Comparison of ENCODE assay signal across 9 cellular contexts in genomic region chr19:2618611-2619010, GRCh38.
DNase-seq lines count a peak whose midpoint lies in the region; ATAC-seq, FAIRE-seq and TF ChIP-seq lines count a peak whose summit lies in the region.
"Had no signal": no experiment of that assay in that cellular context is flagged by ENCODE, and none has a peak within 500 bp of the region (broad histone marks: within the 10 kb centered on the region; RNA-seq: fewer than 3 reads in every experiment).

No MANE protein-coding gene starts in this region.

- TF ChIP-seq RAD21 in GM12878 (IDR thresholded peaks at IDR 0.05; ENCODE audit: insufficient read depth, low read depth, low read length), result no peak

- H3K4me1 ChIP-seq in GM12878 (ENCODE audit: control insufficient read depth, insufficient read depth, low read length), result peaks cover 62% of the 10 kb centered on the region

- CTCF ChIA-PET in GM12878 (lab: Yijun Ruan, JAX), result interaction anchor here (0.7 to 21.7 kb wide), 7 partner anchors 8 to 226 kb away, joined by 3 to 318 read pairs (median 4); partner anchors contain the start of gene GADD45B
- CTCF ChIA-PET in HEK293T (lab: Yijun Ruan, JAX), result no interaction called here

- no peaks in the 10 kb centered on the region for H3K27me3 ChIP-seq in GM12878 (replicated peaks in 1 of 2; ENCODE audit: control insufficient read depth in 2 of 2, insufficient read depth in 2 of 2, low read length in 1 of 2)

- SMC1A ChIA-PET in GM12878 (lab: Charles Lee; ENCODE audit: uncharacterized antibody, unreplicated experiment), result interaction anchor here (0.8 to 5.1 kb wide), 10 partner anchors 9 to 226 kb away, joined by 3 to 46 read pairs (median 5); partner anchors contain the start of gene GADD45B

- DNase-seq in HFFc6 (peak; percentile 29), T-helper 22 cell (ENCODE audit: low read depth) (peak; percentile 49), GM12878 (ENCODE audit: low read depth, low spot score) (no peak), osteocyte (ENCODE audit: extremely low spot score, unreplicated experiment) (no peak), NCI-H1694 treated with DMSO at 0.1 percent for 48 hours (lab: John Stamatoyannopoulos, UW) (no peak), ecto neural progenitor cell (ENCODE audit: low spot score) (no peak), foreskin melanocyte (no peak), HEK293T (ENCODE audit: extremely low spot score) (no peak)

- no peaks in the 10 kb centered on the region for H3K36me3 Mint-ChIP-seq in HFFc6 (ENCODE audit: low read depth)
- H3K36me3 Mint-ChIP-seq in osteocyte (ENCODE audit: unreplicated experiment), result no peaks in the 10 kb centered on the region

- POLR2A ChIA-PET in GM12878 (lab: Charles Lee) (interaction anchor here (0.5 to 5.3 kb wide), 11 partner anchors 9 to 520 kb away, joined by 3 to 38 read pairs (median 4); partner anchors contain the start of gene GADD45B), HEK293T (lab: Yijun Ruan, JAX) (interaction anchor here (4.2 kb wide), 1 partner anchor 142 kb away, joined by 23 read pairs; the partner anchor contains the start of gene GADD45B)

- peaks cover 18% of the 10 kb centered on the region for H3K79me2 ChIP-seq in GM12878 (ENCODE audit: control insufficient read depth, insufficient read depth, low read length)

- H3K36me3 ChIP-seq in GM12878 (ENCODE audit: control insufficient read depth in 2 of 2, insufficient read depth in 2 of 2, low read length in 1 of 2), result no peaks in the 10 kb centered on the region

- intact Hi-C loops in GM12878 (cut with micrococcal nuclease; ENCODE audit: unreplicated experiment), result loop anchor here (10.0 kb wide), 1 partner anchor 224 kb away; no protein-coding TSS in a partner anchor

- no peak for TF ChIP-seq POLR2A in GM12878 (IDR thresholded peaks at IDR 0.05; ENCODE audit: low read depth, low read length)

- ATAC-seq in GM12878, result no peak

- H3K4me2 ChIP-seq in GM12878 (ENCODE audit: control insufficient read depth, insufficient read depth), result peak overlapping the region; percentile 73

- peak overlapping the region; percentile 31; the same call in 1 of the 2 replicates for H3K9ac ChIP-seq in GM12878 (ENCODE audit: control insufficient read depth, insufficient read depth, low read length)

- FAIRE-seq in GM12878 (lab: Jason Lieb, UNC), result no peak
- FAIRE-seq: islet of Langerhans had no signal

- H3K9me3 Mint-ChIP-seq in HFFc6 (no peaks in the 10 kb centered on the region), osteocyte (ENCODE audit: unreplicated experiment) (no peaks in the 10 kb centered on the region)

- H3K27me3 Mint-ChIP-seq in HFFc6 (ENCODE audit: insufficient read depth), result peaks cover 8% of the 10 kb centered on the region
- no peaks in the 10 kb centered on the region for H3K27me3 Mint-ChIP-seq in osteocyte (ENCODE audit: unreplicated experiment)

- no peak for TF ChIP-seq CTCF in HFFc6 (IDR thresholded peaks at IDR 0.05)
- TF ChIP-seq CTCF in GM12878 (IDR thresholded peaks at IDR 0.05 in 2 of 3, conservative IDR thresholded peaks at IDR 0.05 in 1 of 3; ENCODE audit: control insufficient read depth in 2 of 3, extremely low read depth in 1 of 3, insufficient read depth in 1 of 3, low read depth in 3 of 3, low read length in 3 of 3), result no peak
- no peak for TF ChIP-seq CTCF in osteocyte (IDR thresholded peaks at IDR 0.05)

- H3K4me3 Mint-ChIP-seq in HFFc6, result no peak overlapping the region
- no peak overlapping the region for H3K4me3 Mint-ChIP-seq in osteocyte (ENCODE audit: unreplicated experiment)

- H3K4me1 Mint-ChIP-seq in HFFc6 (ENCODE audit: low read depth) (peaks cover 28% of the 10 kb centered on the region), osteocyte (ENCODE audit: unreplicated experiment) (peaks cover 37% of the 10 kb centered on the region)

- no peak overlapping the region for H3K4me3 ChIP-seq in GM12878

- H2AFZ ChIP-seq in GM12878 (ENCODE audit: control insufficient read depth, low read depth, low read length), result no peak overlapping the region

- RAD21 ChIA-PET in GM12878 (lab: Charles Lee; ENCODE audit: unreplicated experiment), result interaction anchor here (1.0 to 4.2 kb wide), 7 partner anchors 9 to 225 kb away, joined by 3 to 33 read pairs (median 4); partner anchors contain the start of gene GADD45B

- no peaks in the 10 kb centered on the region for H4K20me1 ChIP-seq in GM12878 (ENCODE audit: control insufficient read depth, insufficient read depth)

- H3K27ac ChIP-seq in GM12878 (ENCODE audit: control insufficient read depth, insufficient read depth), result peak overlapping the region; percentile 68

- 0% methylated on average over 10 of the region's 10 CpGs for WGBS in GM12878 (ENCODE audit: insufficient coverage, insufficient replicate concordance, low lambda C conversion rate, missing lambda C conversion rate)

- in situ Hi-C loops in GM12878 (cut with MboI), result loop anchor here (10.0 kb wide), 2 partner anchors 344 to 464 kb away; partner anchors contain the start of gene AP3D1

- TF ChIP-seq EP300 in GM12878 (IDR thresholded peaks at IDR 0.05; ENCODE audit: borderline replicate concordance in 1 of 2, control insufficient read depth in 1 of 2, low read depth in 2 of 2, low read length in 2 of 2), result 0 out of 4 replicates have a peak, but pooled peaks of 1 of the 2 experiments have one; percentile 24

- BruUV-seq in GM12878 (replicated peaks; lab: Mats Ljungman, UMichigan), result no TSS peak

- peak overlapping the region; percentile 84 for H3K27ac Mint-ChIP-seq in HFFc6
- H3K27ac Mint-ChIP-seq in osteocyte (ENCODE audit: unreplicated experiment), result peak overlapping the region; percentile 75

- H3K9me3 ChIP-seq in GM12878 (replicated peaks; ENCODE audit: control insufficient read depth, insufficient read depth, low read length), result no peaks in the 10 kb centered on the region; the same call in 2 of the 3 replicates

TF ChIP-seq in GM12878, 131 proteins besides CTCF, POLR2A, EP300 and RAD21 (continues in another document):
- TF ChIP-seq USF2 (IDR thresholded peaks at IDR 0.05; ENCODE audit: borderline replicate concordance, low read depth, low read length) (no peak), EGR1 (IDR thresholded peaks at IDR 0.05; ENCODE audit: borderline replicate concordance in 1 of 2, low read depth in 2 of 2, low read length in 2 of 2) (peak in 1 of 2 experiments; percentile 83; a peak in 2 of 3 replicates), PAX5 (IDR thresholded peaks at IDR 0.05; ENCODE audit: borderline replicate concordance, low read depth, low read length) (0 out of 2 replicates have a peak, but pooled peaks have one; percentile 20), RELB (IDR thresholded peaks at IDR 0.05; ENCODE audit: low read depth) (peak; percentile 30; the same call in 1 of the 2 replicates), NBN (IDR thresholded peaks at IDR 0.05) (no peak), ZNF217 (IDR thresholded peaks at IDR 0.05) (no peak)

TF ChIP-seq in HEK293T, 16 proteins besides CTCF, POLR2A, EP300 and RAD21:
- no peak for TF ChIP-seq TARDBP (IDR thresholded peaks at IDR 0.05)
- no peak for TF ChIP-seq NFRKB (IDR thresholded peaks at IDR 0.05)
- no peak for TF ChIP-seq BHLHE40 (IDR thresholded peaks at IDR 0.05; ENCODE audit: borderline replicate concordance)
- TF ChIP-seq FOXK2 (IDR thresholded peaks at IDR 0.05), result no peak
- no peak for TF ChIP-seq CTBP1 (IDR thresholded peaks at IDR 0.05; ENCODE audit: borderline replicate concordance)
- no peak for TF ChIP-seq ZNF384 (IDR thresholded peaks at IDR 0.05)
- TF ChIP-seq LEF1 (IDR thresholded peaks at IDR 0.05; ENCODE audit: borderline replicate concordance), result no peak
- no peak for TF ChIP-seq L3MBTL2 (conservative IDR thresholded peaks at IDR 0.05)
- TF ChIP-seq PKNOX1 (IDR thresholded peaks at IDR 0.05), result no peak
- no peak for TF ChIP-seq SUZ12 (IDR thresholded peaks at IDR 0.05)
- no peak for TF ChIP-seq ARNT (IDR thresholded peaks at IDR 0.05)
- no peak for TF ChIP-seq SP1 (IDR thresholded peaks at IDR 0.05)

Comparison
In these comparisons a context has a peak if more than half of its experiments do, and no peak if none do; other contexts are left out.
1. DNase-seq: peak in HFFc6 (single experiment) and T-helper 22 cell (single experiment); none in GM12878 (single experiment), osteocyte (single experiment), NCI-H1694 treated with DMSO at 0.1 percent for 48 hours (single experiment), ecto neural progenitor cell (single experiment), foreskin melanocyte (single experiment) and HEK293T (single experiment).